In the genomic region with DNA sequence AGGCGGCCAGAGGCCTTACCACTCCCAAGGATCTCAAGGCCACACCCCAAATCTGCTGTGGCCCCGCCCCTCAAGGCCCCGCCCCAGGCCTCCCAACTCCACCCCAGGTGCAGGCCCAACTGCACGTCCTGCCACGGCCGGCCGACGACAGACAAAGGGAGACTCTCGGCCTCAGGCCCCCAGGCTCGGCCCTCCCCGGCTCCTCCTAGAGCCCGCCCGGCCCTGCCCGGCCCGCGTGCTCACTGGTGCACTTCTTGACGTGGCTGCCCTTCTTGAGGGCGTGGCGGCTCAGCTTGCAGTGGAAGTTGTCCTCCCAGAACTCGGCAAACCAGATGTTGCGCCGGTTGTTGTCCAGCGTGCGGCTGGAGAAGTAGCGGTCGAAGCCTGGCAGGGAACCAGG, we compare ENCODE assay signal across 9 cellular contexts.
DNase-seq lines count a peak whose midpoint lies in the region; ATAC-seq, FAIRE-seq and TF ChIP-seq lines count a peak whose summit lies in the region.
"Had no signal": no experiment of that assay in that cellular context is flagged by ENCODE, and none has a peak within 500 bp of the region (broad histone marks: within the 10 kb centered on the region; RNA-seq: fewer than 3 reads in every experiment).

No MANE protein-coding gene starts in this region.

- H3K4me3 Mint-ChIP-seq in Caco-2 (ENCODE audit: unreplicated experiment), result no peak overlapping the region
- no peak overlapping the region for H3K4me3 Mint-ChIP-seq in naive thymus-derived CD4-positive, alpha-beta T cell

- peaks cover 6% of the 10 kb centered on the region for H3K4me1 Mint-ChIP-seq in Caco-2 (ENCODE audit: low read depth, unreplicated experiment)
- H3K4me1 Mint-ChIP-seq in naive thymus-derived CD4-positive, alpha-beta T cell, result peaks cover 0 to 11% (median 0%) of the 10 kb centered on the region in 7 donors

- peaks cover 7% of the 10 kb centered on the region for H3K27me3 Mint-ChIP-seq in Caco-2 (ENCODE audit: insufficient read depth, unreplicated experiment)
- peaks cover 0 to 12% (median 0%) of the 10 kb centered on the region in 5 donors for H3K27me3 Mint-ChIP-seq in naive thymus-derived CD4-positive, alpha-beta T cell

- H3K27ac Mint-ChIP-seq in Caco-2 (ENCODE audit: unreplicated experiment), result no peak overlapping the region
- H3K27ac Mint-ChIP-seq in naive thymus-derived CD4-positive, alpha-beta T cell, result no peak overlapping the region

- WGBS in HUES64, result 54% methylated on average over 26 of the region's 26 CpGs
- WGBS in hepatocyte (ENCODE audit: low lambda C conversion rate, missing lambda C conversion rate), result 59% methylated on average over 20 of the region's 26 CpGs

- H3K27ac ChIP-seq in HUES64 (ENCODE audit: low read depth, low read length), result 0 out of 2 replicates have a peak overlapping the region, but pooled peaks have one; percentile 8
- no peak overlapping the region for H3K27ac ChIP-seq in endothelial cell of umbilical vein (ENCODE audit: insufficient read depth, low read depth, low read length)
- H3K27ac ChIP-seq in neural cell (ENCODE audit: low read length), result peak overlapping the region; percentile 65
- no peak overlapping the region for H3K27ac ChIP-seq in naive thymus-derived CD4-positive, alpha-beta T cell (ENCODE audit: low read depth, low read length)
- H3K27ac ChIP-seq in hepatocyte, result no peak overlapping the region

- no peaks in the 10 kb centered on the region for H3K79me2 ChIP-seq in endothelial cell of umbilical vein (ENCODE audit: control insufficient read depth, insufficient read depth, low read length)
- H3K79me2 ChIP-seq in neural cell (replicated peaks; ENCODE audit: insufficient read depth, low read length), result no peaks in the 10 kb centered on the region
- no peaks in the 10 kb centered on the region for H3K79me2 ChIP-seq in hepatocyte

- dilution Hi-C loops in endothelial cell of umbilical vein (cut with MboI; ENCODE audit: extremely low pct_ligation_motif_present, low sequenced_read_pairs), result no loop called here

- H3K4me2 ChIP-seq in endothelial cell of umbilical vein (ENCODE audit: insufficient read depth, low read length) (no peak overlapping the region), neural cell (ENCODE audit: low read length) (no peak overlapping the region), hepatocyte (no peak overlapping the region)

- no peaks in the 10 kb centered on the region for H3F3A ChIP-seq in neural cell (ENCODE audit: insufficient read depth, low read length, poor library complexity, severe bottlenecking)

- H3K4me1 ChIP-seq in Caco-2 (no peaks in the 10 kb centered on the region), HUES64 (ENCODE audit: insufficient read depth, low read length) (peaks cover 17% of the 10 kb centered on the region), endothelial cell of umbilical vein (ENCODE audit: control insufficient read depth, extremely low read depth, insufficient read depth, low read length) (no peaks in the 10 kb centered on the region), hepatocyte (ENCODE audit: insufficient read depth) (no peaks in the 10 kb centered on the region)
- H3K4me1 ChIP-seq in naive thymus-derived CD4-positive, alpha-beta T cell (ENCODE audit: control insufficient read depth in 2 of 2, insufficient read depth in 2 of 2, low read length in 2 of 2), result no peaks in the 10 kb centered on the region

- TF ChIP-seq POLR2A in endothelial cell of umbilical vein (IDR thresholded peaks at IDR 0.05; ENCODE audit: low read depth, low read length), result no peak

- H3K27me3 ChIP-seq in Caco-2 (replicated peaks; ENCODE audit: control insufficient read depth, insufficient read depth, low read length) (no peaks in the 10 kb centered on the region), HUES64 (ENCODE audit: insufficient read depth, low read length) (no peaks in the 10 kb centered on the region), endothelial cell of umbilical vein (ENCODE audit: control insufficient read depth in 2 of 2, insufficient read depth in 2 of 2, low read length in 2 of 2) (peaks cover 0 to 1% of the 10 kb centered on the region in 2 experiments), neural cell (ENCODE audit: insufficient read depth, low read depth, low read length) (no peaks in the 10 kb centered on the region), hepatocyte (no peaks in the 10 kb centered on the region)
- H3K27me3 ChIP-seq in naive thymus-derived CD4-positive, alpha-beta T cell (ENCODE audit: control insufficient read depth in 2 of 2, insufficient read depth in 2 of 2, low read length in 2 of 2), result no peaks in the 10 kb centered on the region

- CTCF ChIA-PET in Caco-2 (lab: Charles Lee), result no interaction called here
- CTCF ChIA-PET in endothelial cell of umbilical vein (lab: Charles Lee), result no interaction called here
- CTCF ChIA-PET in naive thymus-derived CD4-positive, alpha-beta T cell (lab: Charles Lee), result no interaction called here

- TF ChIP-seq RAD21 in neural cell (conservative IDR thresholded peaks at IDR 0.05), result no peak

- intact Hi-C loops in Caco-2 (cut with micrococcal nuclease; ENCODE audit: unreplicated experiment), result no loop called here
- intact Hi-C loops in endothelial cell of umbilical vein (cut with micrococcal nuclease), result no loop called here
- intact Hi-C loops in naive thymus-derived CD4-positive, alpha-beta T cell (cut with micrococcal nuclease), result no loop called here

- FAIRE-seq in endothelial cell of umbilical vein (lab: Jason Lieb, UNC), result no peak
- FAIRE-seq: endometrium had no signal

- no peaks in the 10 kb centered on the region for H3K9me1 ChIP-seq in endothelial cell of umbilical vein (replicated peaks; ENCODE audit: control insufficient read depth, extremely low read depth, insufficient read depth, low read length)

- H3K9ac ChIP-seq in HUES64 (ENCODE audit: low read depth, low read length) (peak overlapping the region; percentile 48; the same call in 1 of the 2 replicates), endothelial cell of umbilical vein (replicated peaks; ENCODE audit: extremely low read depth, insufficient read depth, low read length) (no peak overlapping the region), neural cell (ENCODE audit: low read length) (peak overlapping the region; percentile 48)

- no peaks in the 10 kb centered on the region for H3K36me3 Mint-ChIP-seq in Caco-2 (ENCODE audit: insufficient read depth, unreplicated experiment)
- no peaks in the 10 kb centered on the region for H3K36me3 Mint-ChIP-seq in naive thymus-derived CD4-positive, alpha-beta T cell

- no TSS peak for BruUV-seq in Caco-2 (replicated peaks; lab: Mats Ljungman, UMichigan)
- no TSS peak for BruUV-seq in endothelial cell of umbilical vein (replicated peaks; lab: Mats Ljungman, UMichigan)

- no peaks in the 10 kb centered on the region for H4K20me1 ChIP-seq in endothelial cell of umbilical vein (replicated peaks; ENCODE audit: control insufficient read depth, extremely low read depth, insufficient read depth, low read length)
- no peaks in the 10 kb centered on the region for H4K20me1 ChIP-seq in neural cell (ENCODE audit: insufficient read depth)
- no peaks in the 10 kb centered on the region for H4K20me1 ChIP-seq in hepatocyte (ENCODE audit: insufficient read depth, poor library complexity, severe bottlenecking)

- DNase-seq in Caco-2 (peak; percentile 53 to 70), endothelial cell of umbilical vein (ENCODE audit: low read depth, low spot score) (peak; percentile 9), GM13977 (ENCODE audit: low spot score) (no peak), hepatocyte (ENCODE audit: low spot score) (no peak)
- no peak for DNase-seq in naive thymus-derived CD4-positive, alpha-beta T cell

- ATAC-seq in naive thymus-derived CD4-positive, alpha-beta T cell, result no peak
- ATAC-seq in GM18517 (IDR thresholded peaks at IDR 0.05; ENCODE audit: unreplicated experiment), result no peak

- TF ChIP-seq EP300 in neural cell (conservative IDR thresholded peaks at IDR 0.05; ENCODE audit: poor library complexity, severe bottlenecking), result no peak

- POLR2A ChIA-PET in Caco-2 (lab: Charles Lee), result no interaction called here
- POLR2A ChIA-PET in endothelial cell of umbilical vein (lab: Charles Lee), result no interaction called here
- POLR2A ChIA-PET in naive thymus-derived CD4-positive, alpha-beta T cell (lab: Charles Lee), result no interaction called here

- no peaks in the 10 kb centered on the region for H3K36me3 ChIP-seq in Caco-2 (ENCODE audit: control insufficient read depth, insufficient read depth, low read length)
- H3K36me3 ChIP-seq in HUES64 (ENCODE audit: insufficient read depth, low read length), result no peaks in the 10 kb centered on the region
- H3K36me3 ChIP-seq in endothelial cell of umbilical vein (ENCODE audit: control insufficient read depth in 2 of 2, extremely low read depth in 1 of 2, insufficient read depth in 2 of 2, low read length in 2 of 2), result no peaks in the 10 kb centered on the region
- no peaks in the 10 kb centered on the region for H3K36me3 ChIP-seq in neural cell (ENCODE audit: insufficient read depth, low read length)
- no peaks in the 10 kb centered on the region for H3K36me3 ChIP-seq in naive thymus-derived CD4-positive, alpha-beta T cell (ENCODE audit: control insufficient read depth in 2 of 3, insufficient read depth in 3 of 3, low read length in 3 of 3)
- H3K36me3 ChIP-seq in hepatocyte (replicated peaks; ENCODE audit: insufficient read depth, low read depth), result no peaks in the 10 kb centered on the region

- H2AFZ ChIP-seq in endothelial cell of umbilical vein (ENCODE audit: low read depth, low read length) (no peak overlapping the region), neural cell (ENCODE audit: low read depth, low read length) (no peak overlapping the region), hepatocyte (no peak overlapping the region)

- no peaks in the 10 kb centered on the region for H3K9me3 Mint-ChIP-seq in Caco-2 (ENCODE audit: unreplicated experiment)
- H3K9me3 Mint-ChIP-seq in naive thymus-derived CD4-positive, alpha-beta T cell, result peaks cover 0 to 1% (median 0%) of the 10 kb centered on the region in 11 donors

- H3K9me3 ChIP-seq in Caco-2, result no peaks in the 10 kb centered on the region
- no peaks in the 10 kb centered on the region for H3K9me3 ChIP-seq in HUES64 (ENCODE audit: insufficient read depth, low read depth, low read length)
- H3K9me3 ChIP-seq in endothelial cell of umbilical vein (replicated peaks; ENCODE audit: control insufficient read depth, insufficient read depth, low read length), result no peaks in the 10 kb centered on the region
- H3K9me3 ChIP-seq in neural cell (ENCODE audit: low read length), result no peaks in the 10 kb centered on the region
- no peaks in the 10 kb centered on the region for H3K9me3 ChIP-seq in naive thymus-derived CD4-positive, alpha-beta T cell (ENCODE audit: control insufficient read depth in 2 of 3, low read length in 3 of 3)
- H3K9me3 ChIP-seq in hepatocyte (ENCODE audit: low read depth), result no peaks in the 10 kb centered on the region

- H3K9me2 ChIP-seq in neural cell (ENCODE audit: insufficient read depth, low read length) (no peaks in the 10 kb centered on the region), hepatocyte (replicated peaks; ENCODE audit: insufficient read depth) (no peaks in the 10 kb centered on the region)

- in situ Hi-C loops in GM13977 (cut with MboI; ENCODE audit: low pct_unique_long_range_greater_than_20kb, low sequenced_read_pairs, unreplicated experiment), result no loop called here

- TF ChIP-seq CTCF in Caco-2 (IDR thresholded peaks at IDR 0.05; ENCODE audit: insufficient read depth in 1 of 2, low read depth in 1 of 2, low read length in 1 of 2, severe bottlenecking in 1 of 2, unreplicated experiment in 1 of 2) (no peak), endothelial cell of umbilical vein (IDR thresholded peaks at IDR 0.05; ENCODE audit: extremely low read depth in 1 of 2, insufficient read depth in 1 of 2, low read depth in 1 of 2, low read length in 2 of 2) (no peak), neural cell (IDR thresholded peaks at IDR 0.05; ENCODE audit: poor library complexity, severe bottlenecking) (no peak), GM13977 (IDR thresholded peaks at IDR 0.05; ENCODE audit: extremely low read depth, insufficient read depth, missing control alignments) (no peak), hepatocyte (IDR thresholded peaks at IDR 0.05; ENCODE audit: poor library complexity) (no peak)

- H3K4me3 ChIP-seq in Caco-2 (ENCODE audit: low read depth, low read length) (no peak overlapping the region), HUES64 (ENCODE audit: low read length) (no peak overlapping the region), endothelial cell of umbilical vein (replicated peaks in 1 of 3; ENCODE audit: insufficient read depth in 1 of 3, low read depth in 1 of 3, low read length in 3 of 3) (no peak overlapping the region), neural cell (ENCODE audit: low read length) (peak overlapping the region; percentile 34), hepatocyte (no peak overlapping the region)
- H3K4me3 ChIP-seq in naive thymus-derived CD4-positive, alpha-beta T cell (ENCODE audit: low read length), result no peak overlapping the region

Comparison
In these comparisons a context has a peak if more than half of its experiments do, and no peak if none do; other contexts are left out.
1. DNase-seq: peak in Caco-2 (2 of 2) and endothelial cell of umbilical vein (single experiment); none in naive thymus-derived CD4-positive, alpha-beta T cell (0 of 9), GM13977 (single experiment) and hepatocyte (single experiment).
2. H3K27ac ChIP-seq: peak in HUES64 (single experiment) and neural cell (single experiment); none in endothelial cell of umbilical vein (single experiment), naive thymus-derived CD4-positive, alpha-beta T cell (single experiment) and hepatocyte (single experiment).